Comparison of ENCODE assay signal across 9 cellular contexts in the genomic region with DNA sequence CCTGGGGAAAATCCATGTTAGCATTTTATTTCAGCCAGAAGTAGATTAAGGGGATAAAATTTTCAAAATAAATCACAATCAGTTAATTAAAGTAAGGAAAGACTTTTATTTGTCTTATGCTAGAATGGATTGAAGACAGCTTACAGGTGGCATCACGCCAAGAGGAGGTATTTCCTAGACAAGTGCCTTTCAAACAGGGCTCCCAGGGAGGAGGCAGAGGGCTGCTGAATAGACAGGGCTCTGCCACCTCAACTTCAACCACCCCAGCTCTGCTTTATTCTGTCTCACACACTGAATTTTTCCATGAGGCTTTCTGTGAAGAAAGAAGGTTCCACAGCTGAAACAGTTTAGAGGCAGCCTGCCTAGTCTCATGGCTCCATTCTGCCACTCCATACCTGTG. TPM values are rescaled to one million over a fixed set of nuclear protein-coding genes. Genes with fewer than 3 reads are reported as not detected.
A peak's percentile ranks its signal among the peaks of the same experiment; 100 is the strongest.
DNase-seq lines count a peak whose midpoint lies in the region; ATAC-seq and TF ChIP-seq lines count a peak whose summit lies in the region.
"Had no signal": no experiment of that assay in that cellular context is flagged by ENCODE, and none has a peak within 500 bp of the region (broad histone marks: within the 10 kb centered on the region; RNA-seq: fewer than 3 reads in every experiment).

No MANE protein-coding gene starts in this region.

- H3K4me3 ChIP-seq in mucosa of rectum (ENCODE audit: low read length in 2 of 2): peak overlapping the region in 1 of 2 donors; percentile 64
- H3K4me3 ChIP-seq: HAP-1 had no signal

- H3K36me3 Mint-ChIP-seq in Calu3 (ENCODE audit: insufficient read depth, unreplicated experiment): peaks cover 14% of the 10 kb centered on the region
- H3K36me3 Mint-ChIP-seq in central memory CD8-positive, alpha-beta T cell (ENCODE audit: insufficient read depth): no peaks in the 10 kb centered on the region
- no peaks in the 10 kb centered on the region for H3K36me3 Mint-ChIP-seq in activated naive CD4-positive, alpha-beta T cell treated with anti-CD3 and anti-CD28 coated beads for 36 hours (ENCODE audit: low read depth)

- intact Hi-C loops in Calu3 (cut with micrococcal nuclease; ENCODE audit: unreplicated experiment): loop anchor here (2.0 to 5.0 kb wide), 6 partner anchors 75 to 390 kb away; no protein-coding TSS in a partner anchor
- intact Hi-C loops in activated naive CD4-positive, alpha-beta T cell treated with anti-CD3 and anti-CD28 coated beads for 36 hours (cut with micrococcal nuclease): no loop called here

- no peaks in the 10 kb centered on the region for H3K9me3 ChIP-seq in mucosa of rectum (ENCODE audit: control insufficient read depth in 2 of 2, low read length in 2 of 2)
- H3K9me3 ChIP-seq: HAP-1 had no signal

- peak overlapping the region; percentile 88 to 89 for H3K27ac ChIP-seq in mucosa of rectum (ENCODE audit: low read depth in 2 of 2, low read length in 2 of 2)

- H3K9ac ChIP-seq in mucosa of rectum (ENCODE audit: low read depth in 1 of 2, low read length in 2 of 2): peak overlapping the region; percentile 45 to 50

- peak overlapping the region; percentile 93 for H3K27ac Mint-ChIP-seq in Calu3 (ENCODE audit: unreplicated experiment)
- H3K27ac Mint-ChIP-seq in central memory CD8-positive, alpha-beta T cell (ENCODE audit: low read depth): peak overlapping the region; percentile 92
- H3K27ac Mint-ChIP-seq in activated naive CD4-positive, alpha-beta T cell treated with anti-CD3 and anti-CD28 coated beads for 36 hours: no peak overlapping the region

- peaks cover 25 to 41% of the 10 kb centered on the region in 2 donors for H3K4me1 ChIP-seq in mucosa of rectum (ENCODE audit: control insufficient read depth in 2 of 2, insufficient read depth in 2 of 2, low read length in 2 of 2)
- H3K4me1 ChIP-seq: HAP-1 had no signal

- no peaks in the 10 kb centered on the region for H3K27me3 ChIP-seq in mucosa of rectum (ENCODE audit: control insufficient read depth in 2 of 2, insufficient read depth in 2 of 2, low read length in 2 of 2)

- peaks cover 54% of the 10 kb centered on the region for H3K4me1 Mint-ChIP-seq in Calu3 (ENCODE audit: low read depth, unreplicated experiment)
- peaks cover 15% of the 10 kb centered on the region for H3K4me1 Mint-ChIP-seq in central memory CD8-positive, alpha-beta T cell
- peaks cover 14% of the 10 kb centered on the region for H3K4me1 Mint-ChIP-seq in activated naive CD4-positive, alpha-beta T cell treated with anti-CD3 and anti-CD28 coated beads for 36 hours (ENCODE audit: low read depth)

- peak; percentile 49 for DNase-seq in Calu3
- peak; percentile 31 for DNase-seq in HT-29 (ENCODE audit: low spot score)
- DNase-seq in central memory CD8-positive, alpha-beta T cell (ENCODE audit: low spot score in 2 of 2): no peak
- no peak for DNase-seq in activated naive CD4-positive, alpha-beta T cell treated with anti-CD3 and anti-CD28 coated beads for 36 hours
- no peak for DNase-seq in hepatic stellate cell (ENCODE audit: low spot score)
- DNase-seq in NCI-H1048 (lab: John Stamatoyannopoulos, UW): no peak
- DNase-seq: KG1 had no signal

- H3K9me3 Mint-ChIP-seq in Calu3 (ENCODE audit: low read depth, unreplicated experiment): no peaks in the 10 kb centered on the region
- H3K9me3 Mint-ChIP-seq in central memory CD8-positive, alpha-beta T cell: no peaks in the 10 kb centered on the region
- H3K9me3 Mint-ChIP-seq in activated naive CD4-positive, alpha-beta T cell treated with anti-CD3 and anti-CD28 coated beads for 36 hours: no peaks in the 10 kb centered on the region

- H3K36me3 ChIP-seq in mucosa of rectum (ENCODE audit: control insufficient read depth in 2 of 2, insufficient read depth in 2 of 2, low read length in 2 of 2): peaks cover 0 to 5% of the 10 kb centered on the region in 2 donors
- H3K36me3 ChIP-seq: HAP-1 had no signal

- H3K27me3 Mint-ChIP-seq in Calu3 (ENCODE audit: unreplicated experiment): no peaks in the 10 kb centered on the region
- H3K27me3 Mint-ChIP-seq in central memory CD8-positive, alpha-beta T cell: no peaks in the 10 kb centered on the region
- no peaks in the 10 kb centered on the region for H3K27me3 Mint-ChIP-seq in activated naive CD4-positive, alpha-beta T cell treated with anti-CD3 and anti-CD28 coated beads for 36 hours (ENCODE audit: low read depth)

- BruUV-seq in Calu3 (replicated peaks; lab: Mats Ljungman, UMichigan): no TSS peak

- TF ChIP-seq CTCF in Calu3 (IDR thresholded peaks at IDR 0.05; ENCODE audit: unreplicated experiment): no peak

- CTCF ChIA-PET in Calu3 (lab: Charles Lee): interaction anchor here (1.2 to 1.3 kb wide), 2 partner anchors 10 to 268 kb away, joined by 3 read pairs; no protein-coding TSS in a partner anchor
- CTCF ChIA-PET in activated naive CD4-positive, alpha-beta T cell treated with anti-CD3 and anti-CD28 coated beads for 36 hours (lab: Charles Lee): interaction anchor here (0.6 kb wide), 1 partner anchor 302 kb away, joined by 3 read pairs; no protein-coding TSS in a partner anchor

- no peak for ATAC-seq in central memory CD8-positive, alpha-beta T cell (replicated peaks; ENCODE audit: extremely low read depth, poor library complexity, severe bottlenecking)

- H3K4me3 Mint-ChIP-seq in Calu3 (ENCODE audit: low read depth, unreplicated experiment): peak overlapping the region; percentile 62
- no peak overlapping the region for H3K4me3 Mint-ChIP-seq in central memory CD8-positive, alpha-beta T cell
- no peak overlapping the region for H3K4me3 Mint-ChIP-seq in activated naive CD4-positive, alpha-beta T cell treated with anti-CD3 and anti-CD28 coated beads for 36 hours

RNA-seq across cellular contexts. Expression of gene CCDC68, which starts 12.1 kb away (rescaled TPM):
- total RNA-seq in Calu3 (2022): 16.0 and 25.5 TPM in 2 replicates
- total RNA-seq in HT-29 (2014; rRNA removed; shearing (Covaris generic)): 1.1 TPM in 2 replicates
- total RNA-seq in activated naive CD4-positive, alpha-beta T cell treated with anti-CD3 and anti-CD28 coated beads for 36 hours: not detected

Comparison
In these comparisons a context has a peak if more than half of its experiments do, and no peak if none do; other contexts are left out.
1. DNase-seq: peak in Calu3 (single experiment) and HT-29 (single experiment); none in central memory CD8-positive, alpha-beta T cell (0 of 2), activated naive CD4-positive, alpha-beta T cell treated with anti-CD3 and anti-CD28 coated beads for 36 hours (single experiment), hepatic stellate cell (single experiment) and NCI-H1048 (single experiment).